Comparison of ENCODE assay signal across 8 cellular contexts in the genomic region with DNA sequence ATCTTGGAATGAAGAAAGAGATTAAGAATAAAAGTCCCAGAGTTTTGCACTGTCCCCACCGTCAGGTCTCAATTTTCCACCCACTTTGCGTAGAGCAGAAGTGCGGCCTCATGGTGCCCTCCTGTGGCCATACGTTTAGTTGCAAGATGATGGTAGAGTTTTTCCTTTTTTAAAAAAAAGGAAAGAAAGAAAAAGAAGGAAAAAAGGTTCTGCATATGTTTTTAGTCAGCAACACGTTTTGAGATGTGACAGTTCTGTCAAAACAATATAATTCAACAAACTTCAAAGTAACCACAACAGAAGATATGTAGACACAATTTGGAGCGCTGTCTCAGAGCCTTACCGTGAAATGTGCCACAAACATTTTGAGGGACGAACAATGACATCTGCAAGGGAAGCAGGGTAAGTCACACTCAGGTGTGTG. TPM values are rescaled to one million over a fixed set of nuclear protein-coding genes. Genes with fewer than 3 reads are reported as not detected.
DNase-seq lines count a peak whose midpoint lies in the region; TF ChIP-seq lines count a peak whose summit lies in the region.

No MANE protein-coding gene starts in this region.

- DNase-seq in H4 (ENCODE audit: low spot score): peak; percentile 13
- DNase-seq in RPMI8226: peak; percentile 45
- DNase-seq in activated naive CD4-positive, alpha-beta T cell treated with anti-CD3 and anti-CD28 coated beads, Interleukin-2, amount 50 U/mL, for 16 hours: peak; percentile 52
- peak in 41 of 42 donors; percentile 19 to 85 (median 58) for DNase-seq in head of caudate nucleus
- peak; percentile 20 for DNase-seq in renal cortical epithelial cell (ENCODE audit: low read depth)
- DNase-seq in putamen (ENCODE audit: low spot score): no peak
- no peak for DNase-seq in NCI-H187 treated with DMSO at 0.1 percent for 48 hours (lab: John Stamatoyannopoulos, UW)

- intact Hi-C loops in head of caudate nucleus (cut with DNase I): loop anchor here (10.0 kb wide), 1 partner anchor 241 kb away; the partner anchor contains the start of gene SHQ1

- H3K27ac ChIP-seq in C4-2B: no peak overlapping the region

- peak; percentile 82 for TF ChIP-seq CTCF in C4-2B (conservative IDR thresholded peaks at IDR 0.05)

RNA-seq across cellular contexts. Expression of gene EBLN2, which starts 24.6 kb away (rescaled TPM):
- total RNA-seq in H4 (2014; rRNA removed; shearing (Covaris generic)): 0.04 and 0.76 TPM in 2 replicates
- 3.6 and 5.7 TPM in 2 replicates for total RNA-seq in renal cortical epithelial cell

Comparison
In these comparisons a context has a peak if more than half of its experiments do, and no peak if none do; other contexts are left out.
1. DNase-seq: peak in H4 (single experiment), RPMI8226 (single experiment), activated naive CD4-positive, alpha-beta T cell treated with anti-CD3 and anti-CD28 coated beads, Interleukin-2, amount 50 U/mL, for 16 hours (single experiment), head of caudate nucleus (41 of 42) and renal cortical epithelial cell (single experiment); none in putamen (single experiment) and NCI-H187 treated with DMSO at 0.1 percent for 48 hours (single experiment).